ENCODE assay signal across 8 cellular contexts in the genomic region with DNA sequence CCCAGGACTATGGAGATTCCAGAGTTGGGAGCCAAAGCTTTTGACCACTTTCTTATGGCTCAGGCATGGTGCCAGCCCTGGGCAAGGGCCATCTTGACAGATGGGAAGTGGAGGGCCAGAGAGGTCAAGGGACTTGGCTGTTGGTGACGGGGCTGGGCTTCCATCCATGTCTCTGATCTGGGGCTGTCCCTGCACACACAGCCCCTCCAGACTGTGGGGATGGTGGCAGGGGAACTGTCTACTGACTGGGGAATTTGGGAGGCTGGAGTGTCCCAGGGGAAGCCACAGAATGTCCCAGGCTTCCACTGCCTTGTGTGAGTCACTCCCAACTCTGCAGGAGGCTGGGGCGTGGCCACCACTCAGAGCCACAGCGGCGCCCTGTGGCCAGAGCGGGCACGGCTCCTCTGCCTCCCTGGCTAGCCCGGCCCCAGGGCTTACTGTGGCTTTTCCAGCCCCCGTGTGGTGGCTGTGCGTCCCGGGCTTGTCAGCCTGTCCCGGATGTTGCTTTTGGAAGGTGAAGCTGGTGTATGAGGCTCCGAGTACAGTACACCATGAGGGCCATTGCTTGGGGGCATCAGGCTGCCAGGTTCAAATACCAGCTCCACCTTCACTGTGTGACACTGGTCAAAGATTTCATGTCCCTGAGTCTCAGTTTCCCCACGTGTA. TPM values are rescaled to one million over a fixed set of nuclear protein-coding genes. Genes with fewer than 3 reads are reported as not detected.
DNase-seq lines count a peak whose midpoint lies in the region; ATAC-seq lines count a peak whose summit lies in the region.

No MANE protein-coding gene starts in this region.

- H3K4me3 ChIP-seq in urinary bladder (ENCODE audit: low read depth, low read length) = no peak overlapping the region

- peak; percentile 86 for DNase-seq in Caki2 (ENCODE audit: low read depth)
- DNase-seq in LoVo (ENCODE audit: low spot score) = peak; percentile 91
- DNase-seq in T-helper 1 cell = peak; percentile 59 to 84 (median 67)
- DNase-seq in amniotic stem cell (lab: John Stamatoyannopoulos, UW) = peak; percentile 85
- DNase-seq in left ventricle myocardium superior = peak; percentile 94
- DNase-seq in putamen (ENCODE audit: low spot score) = peak; percentile 80

- intact Hi-C loops in left ventricle myocardium superior (cut with micrococcal nuclease) = no loop called here

- peak overlapping the region; percentile 19 for H3K27ac ChIP-seq in urinary bladder (ENCODE audit: low read depth)

- 6% methylated on average over 13 of the region's 13 CpGs for WGBS in urinary bladder

- in situ Hi-C loops in Caki2 (cut with HindIII; ENCODE audit: low pct_unique_long_range_greater_than_20kb, low sequenced_read_pairs) = no loop called here

- H3K36me3 ChIP-seq in urinary bladder (ENCODE audit: insufficient read depth) = peaks cover 4% of the 10 kb centered on the region

- no peaks in the 10 kb centered on the region for H3K4me1 ChIP-seq in urinary bladder (ENCODE audit: insufficient read depth)

- ATAC-seq in GM21423 (IDR thresholded peaks at IDR 0.05; ENCODE audit: unreplicated experiment) = peak; percentile 75
- ATAC-seq in left ventricle myocardium superior = peak; percentile 97

RNA-seq across cellular contexts. Expression of a gene that starts 19.6 kb away (rescaled TPM):
- total RNA-seq in Caki2 (2014; rRNA removed; shearing (Covaris generic); ENCODE audit: low replicate concordance) = 0.17 and 0.90 TPM in 2 replicates
- total RNA-seq in left ventricle myocardium superior (0.30 TPM), urinary bladder (0.26 TPM)
- polyA plus RNA-seq in urinary bladder = 0.95 TPM

RNA-seq across cellular contexts. Expression of a gene that starts 19.7 kb away (rescaled TPM):
- 275 and 283 TPM in 2 replicates for total RNA-seq in Caki2 (2014; rRNA removed; shearing (Covaris generic); ENCODE audit: low replicate concordance)
- total RNA-seq in left ventricle myocardium superior (90.7 TPM), urinary bladder (24.7 TPM)
- polyA plus RNA-seq in urinary bladder = 126 TPM

RNA-seq across cellular contexts. Expression of a gene that starts 27.7 kb away (rescaled TPM):
- 12.5 and 25.7 TPM in 2 replicates for total RNA-seq in Caki2 (2014; rRNA removed; shearing (Covaris generic); ENCODE audit: low replicate concordance)
- total RNA-seq in left ventricle myocardium superior = 20.1 TPM
- 22.7 TPM for total RNA-seq in urinary bladder
- 69.5 TPM for polyA plus RNA-seq in urinary bladder

RNA-seq across cellular contexts. Expression of a gene that starts 50.5 kb away (rescaled TPM):
- total RNA-seq in Caki2 (2014; rRNA removed; shearing (Covaris generic); ENCODE audit: low replicate concordance) = not detected in 2 replicates
- total RNA-seq in left ventricle myocardium superior = 1.9 TPM
- 4.5 TPM for total RNA-seq in urinary bladder
- 10.7 TPM for polyA plus RNA-seq in urinary bladder
